9 cellular contexts compared by ENCODE assay signal in genomic region chr9:97945470-97945869, GRCh38. TPM values are rescaled to one million over a fixed set of nuclear protein-coding genes. Genes with fewer than 3 reads are reported as not detected.
"Had no signal": no experiment of that assay in that cellular context is flagged by ENCODE, and none has a peak within 500 bp of the region (broad histone marks: within the 10 kb centered on the region; RNA-seq: fewer than 3 reads in every experiment).

No MANE protein-coding gene starts in this region.

RNA-seq across cellular contexts. Expression of gene HEMGN, which starts 7.5 kb away (rescaled TPM):
- total RNA-seq: ascending aorta, astrocyte, body of pancreas, breast epithelium, bronchial epithelial cell, cardiac muscle cell, chondrocyte had no signal
- polyA plus RNA-seq: adrenal gland, aorta, cardiac muscle cell had no signal
